In the genomic region with DNA sequence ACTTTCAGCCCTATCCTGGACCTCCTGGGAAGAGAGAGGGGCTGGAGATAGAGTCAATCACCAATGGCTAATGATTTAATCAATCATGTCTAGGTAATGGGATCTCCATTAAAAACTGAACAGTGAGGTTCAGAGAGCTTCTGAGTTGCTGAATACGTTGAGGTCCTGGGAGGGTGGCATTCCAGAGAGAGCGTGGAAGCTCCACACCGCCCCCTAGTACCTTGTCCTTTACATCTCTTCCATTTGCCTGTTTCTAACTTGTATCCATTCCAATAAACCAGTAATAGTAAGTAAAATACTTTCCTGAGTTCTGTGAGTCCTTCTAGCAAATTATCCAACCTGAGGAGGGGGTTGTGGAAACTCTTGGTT, we compare ENCODE assay signal across 1 cellular context.
TF ChIP-seq lines count a peak whose summit lies in the region.

No MANE protein-coding gene starts in this region.

TF ChIP-seq in GM23338, 12 proteins besides CTCF, POLR2A, EP300 and RAD21 (continued from another document):
- TF ChIP-seq, protein P1, sequence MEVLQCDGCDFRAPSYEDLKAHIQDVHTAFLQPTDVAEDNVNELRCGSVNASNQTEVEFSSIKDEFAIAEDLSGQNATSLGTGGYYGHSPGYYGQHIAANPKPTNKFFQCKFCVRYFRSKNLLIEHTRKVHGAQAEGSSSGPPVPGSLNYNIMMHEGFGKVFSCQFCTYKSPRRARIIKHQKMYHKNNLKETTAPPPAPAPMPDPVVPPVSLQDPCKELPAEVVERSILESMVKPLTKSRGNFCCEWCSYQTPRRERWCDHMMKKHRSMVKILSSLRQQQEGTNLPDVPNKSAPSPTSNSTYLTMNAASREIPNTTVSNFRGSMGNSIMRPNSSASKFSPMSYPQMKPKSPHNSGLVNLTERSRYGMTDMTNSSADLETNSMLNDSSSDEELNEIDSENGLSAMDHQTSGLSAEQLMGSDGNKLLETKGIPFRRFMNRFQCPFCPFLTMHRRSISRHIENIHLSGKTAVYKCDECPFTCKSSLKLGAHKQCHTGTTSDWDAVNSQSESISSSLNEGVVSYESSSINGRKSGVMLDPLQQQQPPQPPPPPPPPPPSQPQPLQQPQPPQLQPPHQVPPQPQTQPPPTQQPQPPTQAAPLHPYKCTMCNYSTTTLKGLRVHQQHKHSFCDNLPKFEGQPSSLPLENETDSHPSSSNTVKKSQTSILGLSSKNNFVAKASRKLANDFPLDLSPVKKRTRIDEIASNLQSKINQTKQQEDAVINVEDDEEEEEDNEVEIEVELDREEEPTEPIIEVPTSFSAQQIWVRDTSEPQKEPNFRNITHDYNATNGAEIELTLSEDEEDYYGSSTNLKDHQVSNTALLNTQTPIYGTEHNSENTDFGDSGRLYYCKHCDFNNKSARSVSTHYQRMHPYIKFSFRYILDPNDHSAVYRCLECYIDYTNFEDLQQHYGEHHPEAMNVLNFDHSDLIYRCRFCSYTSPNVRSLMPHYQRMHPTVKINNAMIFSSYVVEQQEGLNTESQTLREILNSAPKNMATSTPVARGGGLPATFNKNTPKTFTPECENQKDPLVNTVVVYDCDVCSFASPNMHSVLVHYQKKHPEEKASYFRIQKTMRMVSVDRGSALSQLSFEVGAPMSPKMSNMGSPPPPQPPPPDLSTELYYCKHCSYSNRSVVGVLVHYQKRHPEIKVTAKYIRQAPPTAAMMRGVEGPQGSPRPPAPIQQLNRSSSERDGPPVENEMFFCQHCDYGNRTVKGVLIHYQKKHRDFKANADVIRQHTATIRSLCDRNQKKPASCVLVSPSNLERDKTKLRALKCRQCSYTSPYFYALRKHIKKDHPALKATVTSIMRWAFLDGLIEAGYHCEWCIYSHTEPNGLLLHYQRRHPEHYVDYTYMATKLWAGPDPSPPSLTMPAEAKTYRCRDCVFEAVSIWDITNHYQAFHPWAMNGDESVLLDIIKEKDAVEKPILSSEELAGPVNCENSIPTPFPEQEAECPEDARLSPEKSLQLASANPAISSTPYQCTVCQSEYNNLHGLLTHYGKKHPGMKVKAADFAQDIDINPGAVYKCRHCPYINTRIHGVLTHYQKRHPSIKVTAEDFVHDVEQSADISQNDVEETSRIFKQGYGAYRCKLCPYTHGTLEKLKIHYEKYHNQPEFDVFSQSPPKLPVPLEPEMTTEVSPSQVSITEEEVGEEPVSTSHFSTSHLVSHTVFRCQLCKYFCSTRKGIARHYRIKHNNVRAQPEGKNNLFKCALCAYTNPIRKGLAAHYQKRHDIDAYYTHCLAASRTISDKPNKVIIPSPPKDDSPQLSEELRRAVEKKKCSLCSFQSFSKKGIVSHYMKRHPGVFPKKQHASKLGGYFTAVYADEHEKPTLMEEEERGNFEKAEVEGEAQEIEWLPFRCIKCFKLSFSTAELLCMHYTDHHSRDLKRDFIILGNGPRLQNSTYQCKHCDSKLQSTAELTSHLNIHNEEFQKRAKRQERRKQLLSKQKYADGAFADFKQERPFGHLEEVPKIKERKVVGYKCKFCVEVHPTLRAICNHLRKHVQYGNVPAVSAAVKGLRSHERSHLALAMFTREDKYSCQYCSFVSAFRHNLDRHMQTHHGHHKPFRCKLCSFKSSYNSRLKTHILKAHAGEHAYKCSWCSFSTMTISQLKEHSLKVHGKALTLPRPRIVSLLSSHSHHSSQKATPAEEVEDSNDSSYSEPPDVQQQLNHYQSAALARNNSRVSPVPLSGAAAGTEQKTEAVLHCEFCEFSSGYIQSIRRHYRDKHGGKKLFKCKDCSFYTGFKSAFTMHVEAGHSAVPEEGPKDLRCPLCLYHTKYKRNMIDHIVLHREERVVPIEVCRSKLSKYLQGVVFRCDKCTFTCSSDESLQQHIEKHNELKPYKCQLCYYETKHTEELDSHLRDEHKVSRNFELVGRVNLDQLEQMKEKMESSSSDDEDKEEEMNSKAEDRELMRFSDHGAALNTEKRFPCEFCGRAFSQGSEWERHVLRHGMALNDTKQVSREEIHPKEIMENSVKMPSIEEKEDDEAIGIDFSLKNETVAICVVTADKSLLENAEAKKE (CRISPR knock-in tag; IDR thresholded peaks at IDR 0.05), result no peak
- TF ChIP-seq POLR2AphosphoS5 (IDR thresholded peaks at IDR 0.05; ENCODE audit: low read depth) (no peak), ZNF114 (CRISPR knock-in tag; IDR thresholded peaks at IDR 0.05) (no peak), EZH2phosphoT487 (IDR thresholded peaks at IDR 0.05; ENCODE audit: unreplicated experiment) (no peak), STAT1 (IDR thresholded peaks at IDR 0.05; ENCODE audit: unreplicated experiment) (no peak), NANOG (IDR thresholded peaks at IDR 0.05; ENCODE audit: borderline replicate concordance) (no peak), EZH2 (IDR thresholded peaks at IDR 0.05; ENCODE audit: low read depth, unreplicated experiment) (no peak), JUNB (IDR thresholded peaks at IDR 0.05; ENCODE audit: unreplicated experiment) (no peak), ZNF331 (CRISPR knock-in tag; IDR thresholded peaks at IDR 0.05; ENCODE audit: low read depth) (no peak), CREB1 (CRISPR knock-in tag; IDR thresholded peaks at IDR 0.05; ENCODE audit: low read depth) (no peak)
- TF ChIP-seq, protein P2, sequence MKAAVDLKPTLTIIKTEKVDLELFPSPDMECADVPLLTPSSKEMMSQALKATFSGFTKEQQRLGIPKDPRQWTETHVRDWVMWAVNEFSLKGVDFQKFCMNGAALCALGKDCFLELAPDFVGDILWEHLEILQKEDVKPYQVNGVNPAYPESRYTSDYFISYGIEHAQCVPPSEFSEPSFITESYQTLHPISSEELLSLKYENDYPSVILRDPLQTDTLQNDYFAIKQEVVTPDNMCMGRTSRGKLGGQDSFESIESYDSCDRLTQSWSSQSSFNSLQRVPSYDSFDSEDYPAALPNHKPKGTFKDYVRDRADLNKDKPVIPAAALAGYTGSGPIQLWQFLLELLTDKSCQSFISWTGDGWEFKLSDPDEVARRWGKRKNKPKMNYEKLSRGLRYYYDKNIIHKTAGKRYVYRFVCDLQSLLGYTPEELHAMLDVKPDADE (IDR thresholded peaks at IDR 0.05), result no peak
